Comparison of ENCODE assay signal across 15 cellular contexts in the genomic region with DNA sequence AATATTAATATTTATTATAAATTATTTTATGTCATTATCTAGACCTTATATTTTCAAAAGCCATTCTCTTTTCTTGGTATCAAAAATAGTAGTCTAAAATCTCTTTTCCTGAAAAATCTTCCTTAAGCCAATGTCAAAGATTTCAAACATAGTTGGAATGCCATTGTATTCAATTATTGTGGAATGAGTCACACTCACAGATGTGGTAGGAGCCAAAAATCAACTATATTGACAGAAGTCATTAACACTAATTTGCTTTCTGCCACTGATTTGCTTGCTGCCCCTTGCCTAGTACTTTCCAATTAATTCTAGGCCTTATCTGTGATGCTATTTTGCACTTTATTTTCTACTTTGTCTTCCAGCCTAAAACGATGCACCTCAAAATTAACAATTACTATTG.
"Had no signal": no experiment of that assay in that cellular context is flagged by ENCODE, and none has a peak within 500 bp of the region (broad histone marks: within the 10 kb centered on the region; RNA-seq: fewer than 3 reads in every experiment).

No MANE protein-coding gene starts in this region.

- H3K36me3 ChIP-seq: brain microvascular endothelial cell, right lobe of liver, spleen, suprapubic skin had no signal

- H3K27me3 ChIP-seq: brain microvascular endothelial cell, right lobe of liver, spleen, suprapubic skin had no signal

- H3K27ac ChIP-seq: brain microvascular endothelial cell, right lobe of liver, spleen, suprapubic skin had no signal

- H3K4me1 ChIP-seq: right lobe of liver, spleen, suprapubic skin had no signal

- DNase-seq: activated CD4-positive, alpha-beta T cell treated with anti-CD3 and anti-CD28 coated beads, Interleukin-2, amount 50 U/mL, for 1 hour; activated CD4-positive, CD25-positive, alpha-beta regulatory T cell; amniotic stem cell; brain microvascular endothelial cell; glutamatergic neuron; immature natural killer cell; mammary epithelial cell; natural killer cell; nucleus accumbens; right lobe of liver; spleen; stimulated activated naive CD4-positive, alpha-beta T cell treated with Interleukin-2 at 50 U/mL for 16 hours had no signal

- H3K4me3 ChIP-seq: right lobe of liver, spleen, suprapubic skin had no signal

- ATAC-seq: activated naive CD4-positive, alpha-beta T cell treated with anti-CD3 and anti-CD28 coated beads, Interleukin-2, amount 50 U/mL, for 72 hours; esophagus mucosa; natural killer cell; right lobe of liver had no signal

- H3K9me3 ChIP-seq: right lobe of liver, suprapubic skin had no signal
